Comparison of ENCODE assay signal across 1 cellular context in genomic region chr12:95473947-95474817, GRCh38.
A peak's percentile ranks its signal among the peaks of the same experiment; 100 is the strongest.
TF ChIP-seq lines count a peak whose summit lies in the region.

TSS of gene METAP2 (plus strand) at chr12:95474152. CDS start at chr12:95474180, 28 bp downstream.

TF ChIP-seq in K562, 482 proteins besides CTCF, POLR2A, EP300 and RAD21 (continued from another document and continues in another):
- TF ChIP-seq DACH1 (IDR thresholded peaks at IDR 0.05; ENCODE audit: partially characterized antibody) (peak; percentile 29), SMAD1 (IDR thresholded peaks at IDR 0.05; ENCODE audit: low read depth, low read length, partially characterized antibody) (peak; percentile 75), PTBP1 (IDR thresholded peaks at IDR 0.05; ENCODE audit: low read depth, low read length) (no peak), TAF9B (IDR thresholded peaks at IDR 0.05; ENCODE audit: partially characterized antibody) (peak; percentile 96), BRCA1 (IDR thresholded peaks at IDR 0.05) (no peak), BRCA1 (CRISPR knock-in tag; IDR thresholded peaks at IDR 0.05) (0 out of 2 replicates have a peak, but pooled peaks have one; percentile 27), ZNF280B (CRISPR knock-in tag; IDR thresholded peaks at IDR 0.05) (no peak), GTF2B (IDR thresholded peaks at IDR 0.05; ENCODE audit: extremely low read depth, insufficient read length) (peak; percentile 30), ZNF395 (CRISPR knock-in tag; IDR thresholded peaks at IDR 0.05) (peak; percentile 54; the same call in 1 of the 2 replicates), NRF1 (conservative IDR thresholded peaks at IDR 0.05 in 1 of 2, IDR thresholded peaks at IDR 0.05 in 1 of 2) (peak in 1 of 2 experiments; percentile 80), ZNF551 (CRISPR knock-in tag; IDR thresholded peaks at IDR 0.05) (no peak), TCFL5 (CRISPR knock-in tag; conservative IDR thresholded peaks at IDR 0.05) (no peak), SMARCA4 (IDR thresholded peaks at IDR 0.05) (no peak), KAT7 (CRISPR knock-in tag; IDR thresholded peaks at IDR 0.05; ENCODE audit: borderline replicate concordance) (no peak), CAMTA2 (CRISPR knock-in tag; conservative IDR thresholded peaks at IDR 0.05) (no peak), ZBTB49 (CRISPR knock-in tag; IDR thresholded peaks at IDR 0.05; ENCODE audit: borderline replicate concordance) (no peak), PML (IDR thresholded peaks at IDR 0.05; ENCODE audit: low read length) (peak; percentile 82), AFF4 (CRISPR knock-in tag; IDR thresholded peaks at IDR 0.05) (0 out of 2 replicates have a peak, but pooled peaks have one; percentile 3), EGR1 (conservative IDR thresholded peaks at IDR 0.05) (peak; percentile 85), POLR2AphosphoS5 (IDR thresholded peaks at IDR 0.05; ENCODE audit: control insufficient read depth, insufficient read depth, low read depth, low read length) (peak; percentile 98), ZZZ3 (IDR thresholded peaks at IDR 0.05) (no peak), ZNF518B (CRISPR knock-in tag; IDR thresholded peaks at IDR 0.05) (no peak), ZNF318 (IDR thresholded peaks at IDR 0.05; ENCODE audit: borderline replicate concordance in 1 of 2, low read depth in 1 of 2) (no peak), PHF8 (IDR thresholded peaks at IDR 0.05; ENCODE audit: borderline replicate concordance, low read length) (peak; percentile 100), ZNF586 (CRISPR knock-in tag; conservative IDR thresholded peaks at IDR 0.05) (no peak), CHCHD3 (CRISPR knock-in tag; IDR thresholded peaks at IDR 0.05) (0 out of 2 replicates have a peak, but pooled peaks have one; percentile 17)
- TF ChIP-seq, protein P1, sequence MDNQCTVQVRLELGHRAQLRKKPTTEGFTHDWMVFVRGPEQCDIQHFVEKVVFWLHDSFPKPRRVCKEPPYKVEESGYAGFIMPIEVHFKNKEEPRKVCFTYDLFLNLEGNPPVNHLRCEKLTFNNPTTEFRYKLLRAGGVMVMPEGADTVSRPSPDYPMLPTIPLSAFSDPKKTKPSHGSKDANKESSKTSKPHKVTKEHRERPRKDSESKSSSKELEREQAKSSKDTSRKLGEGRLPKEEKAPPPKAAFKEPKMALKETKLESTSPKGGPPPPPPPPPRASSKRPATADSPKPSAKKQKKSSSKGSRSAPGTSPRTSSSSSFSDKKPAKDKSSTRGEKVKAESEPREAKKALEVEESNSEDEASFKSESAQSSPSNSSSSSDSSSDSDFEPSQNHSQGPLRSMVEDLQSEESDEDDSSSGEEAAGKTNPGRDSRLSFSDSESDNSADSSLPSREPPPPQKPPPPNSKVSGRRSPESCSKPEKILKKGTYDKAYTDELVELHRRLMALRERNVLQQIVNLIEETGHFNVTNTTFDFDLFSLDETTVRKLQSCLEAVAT (IDR thresholded peaks at IDR 0.05): peak; percentile 37 to 63; a peak in 1 of 4 replicates
- TF ChIP-seq, protein P2, sequence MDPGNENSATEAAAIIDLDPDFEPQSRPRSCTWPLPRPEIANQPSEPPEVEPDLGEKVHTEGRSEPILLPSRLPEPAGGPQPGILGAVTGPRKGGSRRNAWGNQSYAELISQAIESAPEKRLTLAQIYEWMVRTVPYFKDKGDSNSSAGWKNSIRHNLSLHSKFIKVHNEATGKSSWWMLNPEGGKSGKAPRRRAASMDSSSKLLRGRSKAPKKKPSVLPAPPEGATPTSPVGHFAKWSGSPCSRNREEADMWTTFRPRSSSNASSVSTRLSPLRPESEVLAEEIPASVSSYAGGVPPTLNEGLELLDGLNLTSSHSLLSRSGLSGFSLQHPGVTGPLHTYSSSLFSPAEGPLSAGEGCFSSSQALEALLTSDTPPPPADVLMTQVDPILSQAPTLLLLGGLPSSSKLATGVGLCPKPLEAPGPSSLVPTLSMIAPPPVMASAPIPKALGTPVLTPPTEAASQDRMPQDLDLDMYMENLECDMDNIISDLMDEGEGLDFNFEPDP (CRISPR knock-in tag; IDR thresholded peaks at IDR 0.05): no peak
